ENCODE assay signal across 13 cellular contexts in genomic region chr6:3755637-3756515, GRCh38. TPM values are rescaled to one million over a fixed set of nuclear protein-coding genes. Genes with fewer than 3 reads are reported as not detected.
DNase-seq lines count a peak whose midpoint lies in the region; TF ChIP-seq lines count a peak whose summit lies in the region.
"Had no signal": no experiment of that assay in that cellular context is flagged by ENCODE, and none has a peak within 500 bp of the region (broad histone marks: within the 10 kb centered on the region; RNA-seq: fewer than 3 reads in every experiment).

No MANE protein-coding gene starts in this region.

- no peaks in the 10 kb centered on the region for H3K27me3 ChIP-seq in SJSA1 (replicated peaks)
- H3K27me3 ChIP-seq: upper lobe of right lung had no signal

- peaks cover 4% of the 10 kb centered on the region for H3K27me3 Mint-ChIP-seq in nephron (ENCODE audit: low read depth)

- peaks cover 14% of the 10 kb centered on the region for H3K36me3 ChIP-seq in SJSA1
- H3K36me3 ChIP-seq: upper lobe of right lung had no signal

- no peak for TF ChIP-seq CTCF in nephron (IDR thresholded peaks at IDR 0.05; ENCODE audit: unreplicated experiment in 3 of 3)

- H3K4me3 Mint-ChIP-seq in nephron = no peak overlapping the region

- no peak overlapping the region for H3K4me3 ChIP-seq in SJSA1
- H3K4me3 ChIP-seq: upper lobe of right lung had no signal

- no peaks in the 10 kb centered on the region for H3K9me3 Mint-ChIP-seq in nephron
- H3K9me3 Mint-ChIP-seq: activated naive CD4-positive, alpha-beta T cell treated with anti-CD3 and anti-CD28 coated beads, Interleukin-2, amount 50 U/mL, for 72 hours had no signal

- H3K27ac ChIP-seq in SJSA1 = no peak overlapping the region
- H3K27ac ChIP-seq: upper lobe of right lung had no signal

- peak; percentile 45 for DNase-seq in DMS79 (lab: John Stamatoyannopoulos, UW)
- peak; percentile 62 for DNase-seq in NCI-H128 (lab: John Stamatoyannopoulos, UW; ENCODE audit: unreplicated experiment)
- DNase-seq in SJSA1 (ENCODE audit: low read depth in 1 of 2, low spot score in 2 of 2) = peak; percentile 64 to 68
- no peak for DNase-seq in CD1c-positive myeloid dendritic cell (ENCODE audit: extremely low spot score)
- no peak for DNase-seq in HuH-7 (ENCODE audit: low spot score)
- no peak for DNase-seq in pons (ENCODE audit: low spot score)
- DNase-seq in NCI-H446 treated with DMSO at 0.1 percent for 48 hours (lab: John Stamatoyannopoulos, UW) = no peak
- DNase-seq: caudate nucleus, NCI-H1930, retina, upper lobe of right lung had no signal

- peak overlapping the region in 2 of 3 experiments; percentile 20 to 25 for H3K27ac Mint-ChIP-seq in nephron
- H3K27ac Mint-ChIP-seq: activated naive CD4-positive, alpha-beta T cell treated with anti-CD3 and anti-CD28 coated beads, Interleukin-2, amount 50 U/mL, for 72 hours had no signal

- peaks cover 14% of the 10 kb centered on the region for H3K4me1 Mint-ChIP-seq in nephron

- no peaks in the 10 kb centered on the region for H3K9me3 ChIP-seq in SJSA1 (replicated peaks)
- H3K9me3 ChIP-seq: upper lobe of right lung had no signal

- no peaks in the 10 kb centered on the region for H3K36me3 Mint-ChIP-seq in nephron (ENCODE audit: low read depth)
- H3K36me3 Mint-ChIP-seq: activated naive CD4-positive, alpha-beta T cell treated with anti-CD3 and anti-CD28 coated beads, Interleukin-2, amount 50 U/mL, for 72 hours had no signal

- H3K4me1 ChIP-seq in SJSA1 (replicated peaks) = peaks cover 56% of the 10 kb centered on the region

RNA-seq across cellular contexts. Expression of gene PXDC1, which starts 4.4 kb away (rescaled TPM):
- 72.5 and 96.4 TPM in 2 replicates for total RNA-seq in SJSA1 (2014; rRNA removed; shearing (Covaris generic))

Comparison
In these comparisons a context has a peak if more than half of its experiments do, and no peak if none do; other contexts are left out.
1. DNase-seq: peak in DMS79 (single experiment), NCI-H128 (single experiment) and SJSA1 (2 of 2); none in CD1c-positive myeloid dendritic cell (single experiment), HuH-7 (single experiment), pons (single experiment) and NCI-H446 treated with DMSO at 0.1 percent for 48 hours (single experiment).